1 cellular context compared by ENCODE assay signal in the genomic region with DNA sequence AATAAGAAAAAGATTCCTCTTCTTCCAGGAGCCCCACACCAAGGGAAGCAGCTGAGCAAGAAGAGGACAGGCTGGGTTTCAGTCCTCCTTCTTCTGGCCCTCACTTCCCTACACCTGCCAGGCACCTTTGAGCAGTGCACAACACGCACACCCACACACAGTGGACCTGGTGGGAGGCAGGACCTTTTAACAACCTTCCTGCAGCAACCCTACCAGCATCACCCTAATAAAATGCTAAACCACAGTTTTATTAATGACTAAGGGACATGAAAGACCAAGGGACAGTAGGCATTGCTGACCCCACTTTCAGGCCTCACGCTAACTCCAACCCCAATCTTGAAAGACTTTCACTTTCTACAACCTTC.
TF ChIP-seq lines count a peak whose summit lies in the region.

No MANE protein-coding gene starts in this region.

TF ChIP-seq in H1, 55 proteins besides CTCF, POLR2A, EP300 and RAD21:
- TF ChIP-seq HDAC6 (IDR thresholded peaks at IDR 0.05; ENCODE audit: low read depth, low read length) (no peak), EZH2 (IDR thresholded peaks at IDR 0.05; ENCODE audit: low read depth, low read length, severe bottlenecking) (no peak), CEBPB (IDR thresholded peaks at IDR 0.05; ENCODE audit: low read depth, low read length) (no peak), RBBP5 (IDR thresholded peaks at IDR 0.05; ENCODE audit: borderline replicate concordance, low read depth, low read length) (no peak), SRF (IDR thresholded peaks at IDR 0.05; ENCODE audit: low read depth, low read length) (no peak), GABPA (IDR thresholded peaks at IDR 0.05; ENCODE audit: borderline replicate concordance, insufficient read depth, low read length) (no peak), CTBP2 (IDR thresholded peaks at IDR 0.05; ENCODE audit: borderline replicate concordance, insufficient read depth, insufficient read length, low read length) (no peak), TCF12 (IDR thresholded peaks at IDR 0.05; ENCODE audit: low read depth, low read length) (no peak), CHD2 (IDR thresholded peaks at IDR 0.05; ENCODE audit: low read length) (no peak), TEAD4 (IDR thresholded peaks at IDR 0.05; ENCODE audit: low read depth, low read length) (no peak), POLR2AphosphoS5 (IDR thresholded peaks at IDR 0.05; ENCODE audit: low read depth, low read length) (no peak), EGR1 (IDR thresholded peaks at IDR 0.05; ENCODE audit: borderline replicate concordance, low read depth, low read length) (no peak), CBX8 (IDR thresholded peaks at IDR 0.05; ENCODE audit: borderline replicate concordance, low read depth, low read length) (no peak), CREB1 (IDR thresholded peaks at IDR 0.05) (no peak), SAP30 (IDR thresholded peaks at IDR 0.05; ENCODE audit: insufficient read depth, insufficient replicate concordance, low read length) (no peak), PHF8 (conservative IDR thresholded peaks at IDR 0.05; ENCODE audit: low read depth, low read length) (no peak), MAFK (IDR thresholded peaks at IDR 0.05; ENCODE audit: low read depth, low read length) (no peak), TAF1 (IDR thresholded peaks at IDR 0.05; ENCODE audit: low read depth, low read length) (no peak)
- TF ChIP-seq, protein P1, sequence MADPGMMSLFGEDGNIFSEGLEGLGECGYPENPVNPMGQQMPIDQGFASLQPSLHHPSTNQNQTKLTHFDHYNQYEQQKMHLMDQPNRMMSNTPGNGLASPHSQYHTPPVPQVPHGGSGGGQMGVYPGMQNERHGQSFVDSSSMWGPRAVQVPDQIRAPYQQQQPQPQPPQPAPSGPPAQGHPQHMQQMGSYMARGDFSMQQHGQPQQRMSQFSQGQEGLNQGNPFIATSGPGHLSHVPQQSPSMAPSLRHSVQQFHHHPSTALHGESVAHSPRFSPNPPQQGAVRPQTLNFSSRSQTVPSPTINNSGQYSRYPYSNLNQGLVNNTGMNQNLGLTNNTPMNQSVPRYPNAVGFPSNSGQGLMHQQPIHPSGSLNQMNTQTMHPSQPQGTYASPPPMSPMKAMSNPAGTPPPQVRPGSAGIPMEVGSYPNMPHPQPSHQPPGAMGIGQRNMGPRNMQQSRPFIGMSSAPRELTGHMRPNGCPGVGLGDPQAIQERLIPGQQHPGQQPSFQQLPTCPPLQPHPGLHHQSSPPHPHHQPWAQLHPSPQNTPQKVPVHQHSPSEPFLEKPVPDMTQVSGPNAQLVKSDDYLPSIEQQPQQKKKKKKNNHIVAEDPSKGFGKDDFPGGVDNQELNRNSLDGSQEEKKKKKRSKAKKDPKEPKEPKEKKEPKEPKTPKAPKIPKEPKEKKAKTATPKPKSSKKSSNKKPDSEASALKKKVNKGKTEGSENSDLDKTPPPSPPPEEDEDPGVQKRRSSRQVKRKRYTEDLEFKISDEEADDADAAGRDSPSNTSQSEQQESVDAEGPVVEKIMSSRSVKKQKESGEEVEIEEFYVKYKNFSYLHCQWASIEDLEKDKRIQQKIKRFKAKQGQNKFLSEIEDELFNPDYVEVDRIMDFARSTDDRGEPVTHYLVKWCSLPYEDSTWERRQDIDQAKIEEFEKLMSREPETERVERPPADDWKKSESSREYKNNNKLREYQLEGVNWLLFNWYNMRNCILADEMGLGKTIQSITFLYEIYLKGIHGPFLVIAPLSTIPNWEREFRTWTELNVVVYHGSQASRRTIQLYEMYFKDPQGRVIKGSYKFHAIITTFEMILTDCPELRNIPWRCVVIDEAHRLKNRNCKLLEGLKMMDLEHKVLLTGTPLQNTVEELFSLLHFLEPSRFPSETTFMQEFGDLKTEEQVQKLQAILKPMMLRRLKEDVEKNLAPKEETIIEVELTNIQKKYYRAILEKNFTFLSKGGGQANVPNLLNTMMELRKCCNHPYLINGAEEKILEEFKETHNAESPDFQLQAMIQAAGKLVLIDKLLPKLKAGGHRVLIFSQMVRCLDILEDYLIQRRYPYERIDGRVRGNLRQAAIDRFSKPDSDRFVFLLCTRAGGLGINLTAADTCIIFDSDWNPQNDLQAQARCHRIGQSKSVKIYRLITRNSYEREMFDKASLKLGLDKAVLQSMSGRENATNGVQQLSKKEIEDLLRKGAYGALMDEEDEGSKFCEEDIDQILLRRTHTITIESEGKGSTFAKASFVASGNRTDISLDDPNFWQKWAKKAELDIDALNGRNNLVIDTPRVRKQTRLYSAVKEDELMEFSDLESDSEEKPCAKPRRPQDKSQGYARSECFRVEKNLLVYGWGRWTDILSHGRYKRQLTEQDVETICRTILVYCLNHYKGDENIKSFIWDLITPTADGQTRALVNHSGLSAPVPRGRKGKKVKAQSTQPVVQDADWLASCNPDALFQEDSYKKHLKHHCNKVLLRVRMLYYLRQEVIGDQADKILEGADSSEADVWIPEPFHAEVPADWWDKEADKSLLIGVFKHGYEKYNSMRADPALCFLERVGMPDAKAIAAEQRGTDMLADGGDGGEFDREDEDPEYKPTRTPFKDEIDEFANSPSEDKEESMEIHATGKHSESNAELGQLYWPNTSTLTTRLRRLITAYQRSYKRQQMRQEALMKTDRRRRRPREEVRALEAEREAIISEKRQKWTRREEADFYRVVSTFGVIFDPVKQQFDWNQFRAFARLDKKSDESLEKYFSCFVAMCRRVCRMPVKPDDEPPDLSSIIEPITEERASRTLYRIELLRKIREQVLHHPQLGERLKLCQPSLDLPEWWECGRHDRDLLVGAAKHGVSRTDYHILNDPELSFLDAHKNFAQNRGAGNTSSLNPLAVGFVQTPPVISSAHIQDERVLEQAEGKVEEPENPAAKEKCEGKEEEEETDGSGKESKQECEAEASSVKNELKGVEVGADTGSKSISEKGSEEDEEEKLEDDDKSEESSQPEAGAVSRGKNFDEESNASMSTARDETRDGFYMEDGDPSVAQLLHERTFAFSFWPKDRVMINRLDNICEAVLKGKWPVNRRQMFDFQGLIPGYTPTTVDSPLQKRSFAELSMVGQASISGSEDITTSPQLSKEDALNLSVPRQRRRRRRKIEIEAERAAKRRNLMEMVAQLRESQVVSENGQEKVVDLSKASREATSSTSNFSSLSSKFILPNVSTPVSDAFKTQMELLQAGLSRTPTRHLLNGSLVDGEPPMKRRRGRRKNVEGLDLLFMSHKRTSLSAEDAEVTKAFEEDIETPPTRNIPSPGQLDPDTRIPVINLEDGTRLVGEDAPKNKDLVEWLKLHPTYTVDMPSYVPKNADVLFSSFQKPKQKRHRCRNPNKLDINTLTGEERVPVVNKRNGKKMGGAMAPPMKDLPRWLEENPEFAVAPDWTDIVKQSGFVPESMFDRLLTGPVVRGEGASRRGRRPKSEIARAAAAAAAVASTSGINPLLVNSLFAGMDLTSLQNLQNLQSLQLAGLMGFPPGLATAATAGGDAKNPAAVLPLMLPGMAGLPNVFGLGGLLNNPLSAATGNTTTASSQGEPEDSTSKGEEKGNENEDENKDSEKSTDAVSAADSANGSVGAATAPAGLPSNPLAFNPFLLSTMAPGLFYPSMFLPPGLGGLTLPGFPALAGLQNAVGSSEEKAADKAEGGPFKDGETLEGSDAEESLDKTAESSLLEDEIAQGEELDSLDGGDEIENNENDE (IDR thresholded peaks at IDR 0.05; ENCODE audit: insufficient replicate concordance, low read length) = no peak
TF ChIP-seq in H1: peak in this region for 0.
